13 cellular contexts compared by ENCODE assay signal in the genomic region with DNA sequence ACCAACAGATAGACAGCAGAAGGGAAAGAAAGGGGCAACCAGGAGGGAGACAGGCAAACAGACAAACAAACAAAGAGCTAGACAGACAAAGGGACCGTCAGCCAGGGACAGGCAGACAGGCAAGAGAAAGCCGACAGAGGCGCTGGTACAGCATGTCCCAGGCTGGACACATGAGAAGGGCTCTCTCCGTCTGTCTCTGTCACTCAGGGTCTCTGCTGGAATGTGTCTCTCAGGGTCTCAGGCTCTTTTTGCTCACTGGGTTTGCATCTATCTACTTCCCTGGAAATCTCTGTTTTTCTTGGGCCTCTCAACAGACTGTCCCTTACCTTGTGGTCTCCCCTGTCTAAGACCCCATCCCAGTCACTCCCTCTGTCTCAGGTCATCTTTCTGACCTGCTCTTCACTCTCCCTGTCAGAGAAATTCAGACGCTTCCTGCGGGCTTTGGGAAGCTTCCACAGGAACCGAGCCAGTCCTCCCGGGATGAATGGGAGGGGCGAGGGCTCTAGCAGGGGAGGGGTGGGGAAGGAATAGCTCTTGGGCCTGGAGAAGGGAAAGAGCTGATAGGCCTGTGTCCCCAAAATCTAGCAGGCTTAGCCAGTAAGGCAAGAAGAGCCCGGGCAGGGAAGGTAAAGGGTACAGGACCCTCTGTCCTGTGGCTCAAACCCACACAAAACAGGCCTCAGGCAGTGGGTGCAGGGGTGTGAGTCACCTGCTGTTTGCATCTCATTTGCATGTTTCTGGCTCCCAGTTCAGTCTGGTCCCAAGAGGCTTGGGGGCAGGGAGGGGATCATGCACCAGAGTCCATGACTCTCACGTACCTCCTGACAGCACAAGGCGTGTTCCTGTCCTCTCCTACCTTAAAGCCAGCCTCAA. TPM values are rescaled to one million over a fixed set of nuclear protein-coding genes. Genes with fewer than 3 reads are reported as not detected.
DNase-seq lines count a peak whose midpoint lies in the region; ATAC-seq and TF ChIP-seq lines count a peak whose summit lies in the region.
"Had no signal": no experiment of that assay in that cellular context is flagged by ENCODE, and none has a peak within 500 bp of the region (broad histone marks: within the 10 kb centered on the region; RNA-seq: fewer than 3 reads in every experiment).

No MANE protein-coding gene starts in this region.

- H3K9me3 Mint-ChIP-seq in H9: peaks cover 0 to 3% of the 10 kb centered on the region in 2 experiments; a peak in 2 of 5 replicates
- H3K9me3 Mint-ChIP-seq: activated naive CD4-positive, alpha-beta T cell treated with anti-CD3 and anti-CD28 coated beads, Interleukin-2, amount 50 U/mL, for 24 hours had no signal

- no peaks in the 10 kb centered on the region for H4K20me1 ChIP-seq in H9 (ENCODE audit: control insufficient read depth, insufficient read depth, insufficient read length)

- H3K79me1 ChIP-seq in H9 (ENCODE audit: insufficient read depth, low read depth, low read length, poor library complexity, severe bottlenecking): no peaks in the 10 kb centered on the region

- no peak overlapping the region for H3K18ac ChIP-seq in H9 (ENCODE audit: insufficient read length, low read depth, low read length)

- no peaks in the 10 kb centered on the region for H3K36me3 ChIP-seq in BE2C

- H3K79me2 ChIP-seq in H9 (ENCODE audit: insufficient read depth, low read length): no peaks in the 10 kb centered on the region

- no peak overlapping the region for H3K14ac ChIP-seq in H9 (ENCODE audit: insufficient read depth, low read length)

- H2BK15ac ChIP-seq in H9 (ENCODE audit: low read depth, low read length): no peak overlapping the region

- H3K4me3 ChIP-seq in BE2C (ENCODE audit: low read depth, low read length): no peak overlapping the region

- H3K36me3 Mint-ChIP-seq in H9 (ENCODE audit: insufficient read depth in 1 of 3, low read depth in 3 of 3): no peaks in the 10 kb centered on the region
- H3K36me3 Mint-ChIP-seq: activated naive CD4-positive, alpha-beta T cell treated with anti-CD3 and anti-CD28 coated beads, Interleukin-2, amount 50 U/mL, for 24 hours had no signal

- no peak overlapping the region for H2BK12ac ChIP-seq in H9 (ENCODE audit: insufficient read length, low read depth, low read length)

- no peaks in the 10 kb centered on the region for H3K23me2 ChIP-seq in H9 (ENCODE audit: insufficient read length, low read depth, low read length, poor library complexity, severe bottlenecking)

- peak overlapping the region in 1 of 3 experiments; percentile 37; a peak in 1 of 7 replicates for H3K27ac Mint-ChIP-seq in H9

- no peak overlapping the region for H2BK5ac ChIP-seq in H9 (ENCODE audit: insufficient read length, low read length)

- H3K4me1 Mint-ChIP-seq in H9: peaks cover 7 to 23% of the 10 kb centered on the region in 2 experiments; a peak in 3 of 4 replicates
- H3K4me1 Mint-ChIP-seq: activated naive CD4-positive, alpha-beta T cell treated with anti-CD3 and anti-CD28 coated beads, Interleukin-2, amount 50 U/mL, for 24 hours had no signal

- H2BK20ac ChIP-seq in H9 (ENCODE audit: low read depth, low read length, poor library complexity, severe bottlenecking): no peak overlapping the region

- no peak overlapping the region for H3K4ac ChIP-seq in H9 (ENCODE audit: low read depth, low read length)

- H3K9me3 ChIP-seq in BE2C (no peaks in the 10 kb centered on the region), H9 (ENCODE audit: control insufficient read depth, low read depth, low read length) (no peaks in the 10 kb centered on the region)

- H2BK120ac ChIP-seq in H9 (ENCODE audit: low read depth, low read length, poor library complexity, severe bottlenecking): no peak overlapping the region

- no peak overlapping the region for H3K9ac ChIP-seq in H9 (ENCODE audit: extremely low read depth, insufficient read length, low read length)

- no peak overlapping the region for H3K4me2 ChIP-seq in H9 (ENCODE audit: insufficient read depth, insufficient read length, low read length)

- H4K8ac ChIP-seq in H9 (replicated peaks; ENCODE audit: insufficient read length, low read depth, low read length): no peak overlapping the region

- no peak overlapping the region for H4K91ac ChIP-seq in H9 (ENCODE audit: insufficient read length, low read depth, low read length)

- H3K4me3 Mint-ChIP-seq in H9: no peak overlapping the region; a peak in 2 of 5 replicates
- H3K4me3 Mint-ChIP-seq: activated naive CD4-positive, alpha-beta T cell treated with anti-CD3 and anti-CD28 coated beads, Interleukin-2, amount 50 U/mL, for 24 hours had no signal

- H3K27me3 ChIP-seq in BE2C: no peaks in the 10 kb centered on the region
- peaks cover 10% of the 10 kb centered on the region; the same call in 1 of the 2 replicates for H3K27me3 ChIP-seq in H9 (ENCODE audit: insufficient read depth, low read length)

- no peak overlapping the region for H2AK5ac ChIP-seq in H9 (ENCODE audit: insufficient read length, low read length)

- H3K27ac ChIP-seq in H9 (ENCODE audit: insufficient read length, low read depth, low read length): no peak overlapping the region
- H3K27ac ChIP-seq: C4-2B had no signal

- no peak for ATAC-seq in GM19351 (IDR thresholded peaks at IDR 0.05; ENCODE audit: unreplicated experiment)
- ATAC-seq in left lobe of liver: no peak

- no peak overlapping the region for H3K56ac ChIP-seq in H9 (ENCODE audit: insufficient read length, low read depth, low read length)

- no peak overlapping the region for H3T11ph ChIP-seq in H9 (ENCODE audit: low read length)

- H4K5ac ChIP-seq in H9 (ENCODE audit: insufficient read length, low read depth, low read length): no peak overlapping the region

- peaks cover 38% of the 10 kb centered on the region for H3K4me1 ChIP-seq in BE2C
- 0 out of 2 replicates have a peak, but pooled peaks cover 2% of the 10 kb centered on the region for H3K4me1 ChIP-seq in H9 (ENCODE audit: insufficient read depth, low read length)

- peak; percentile 53 for DNase-seq in BE2C
- peak; percentile 49 for DNase-seq in H9
- peak; percentile 63 for DNase-seq in RPMI7951 (ENCODE audit: low read depth)
- peak; percentile 17 for DNase-seq in kidney tubule cell (ENCODE audit: low spot score)
- DNase-seq in NCI-H2196 (lab: John Stamatoyannopoulos, UW; ENCODE audit: unreplicated experiment): no peak
- DNase-seq in activated effector memory CD4-positive, alpha-beta T cell treated with Interleukin-2 at 50 U/mL for 16 hours: no peak
- DNase-seq in left lobe of liver (ENCODE audit: low spot score): no peak
- DNase-seq: effector CD4-positive, alpha-beta T cell; NCI-H187; SIG-M5 had no signal

- H3K27me3 Mint-ChIP-seq in H9 (ENCODE audit: low read depth): peaks cover 100% of the 10 kb centered on the region

- TF ChIP-seq CTCF in BE2C (IDR thresholded peaks at IDR 0.05; ENCODE audit: low read depth, low read length): no peak
- no peak for TF ChIP-seq CTCF in H9 (conservative IDR thresholded peaks at IDR 0.05)

- WGBS in H9 (ENCODE audit: extremely low coverage, insufficient read length, low lambda C conversion rate): no CpG with 5 or more reads among the region's 12 CpGs

- no peak overlapping the region for H2AFZ ChIP-seq in H9 (ENCODE audit: low read length)

- no peak overlapping the region for H3K23ac ChIP-seq in H9 (ENCODE audit: insufficient read length, low read depth, low read length)

RNA-seq across cellular contexts. Expression of a gene that starts 8.5 kb away (rescaled TPM):
- polyA plus RNA-seq in BE2C (2012; ENCODE audit: insufficient read depth, insufficient read length, low read depth): 66.2 TPM
- total RNA-seq in H9 (2021) (21.7 and 23.0 TPM in 2 replicates), left lobe of liver (22.7 TPM)
- 44.7 and 68.8 TPM in 2 replicates for total RNA-seq in RPMI7951 (2014; rRNA removed; shearing (Covaris generic))

Comparison
In these comparisons a context has a peak if more than half of its experiments do, and no peak if none do; other contexts are left out.
1. DNase-seq: peak in BE2C (single experiment), H9 (single experiment), RPMI7951 (single experiment) and kidney tubule cell (single experiment); none in NCI-H2196 (single experiment), activated effector memory CD4-positive, alpha-beta T cell treated with Interleukin-2 at 50 U/mL for 16 hours (single experiment) and left lobe of liver (single experiment).